Comparison of ENCODE assay signal across 12 cellular contexts in the genomic region with DNA sequence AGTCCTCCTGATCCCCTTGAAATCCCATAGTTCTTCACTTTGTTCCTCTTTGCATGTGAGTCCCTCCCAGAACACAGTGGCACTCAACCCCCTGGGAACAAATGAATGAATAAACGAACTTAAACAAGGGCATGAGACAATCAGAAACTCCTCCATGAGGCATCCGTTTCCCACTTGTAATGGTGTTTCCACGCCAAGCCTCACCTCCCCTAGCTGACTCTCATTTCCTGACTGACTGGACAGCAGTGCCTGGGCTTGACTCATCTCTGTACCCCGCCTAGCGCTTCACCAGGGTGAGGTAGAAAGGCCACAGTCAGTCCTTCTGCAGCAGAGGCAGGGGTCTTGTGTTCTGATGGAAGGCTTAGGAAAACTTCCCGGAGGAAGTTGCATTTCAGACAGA. TPM values are rescaled to one million over a fixed set of nuclear protein-coding genes. Genes with fewer than 3 reads are reported as not detected.
DNase-seq lines count a peak whose midpoint lies in the region; ATAC-seq lines count a peak whose summit lies in the region.
"Had no signal": no experiment of that assay in that cellular context is flagged by ENCODE, and none has a peak within 500 bp of the region (broad histone marks: within the 10 kb centered on the region; RNA-seq: fewer than 3 reads in every experiment).

No MANE protein-coding gene starts in this region.

- peaks cover 18% of the 10 kb centered on the region for H3K4me1 Mint-ChIP-seq in activated naive CD8-positive, alpha-beta T cell treated with anti-CD3 and anti-CD28 coated beads, Interleukin-2, amount 50 U/mL, for 24 hours
- peaks cover 2% of the 10 kb centered on the region for H3K4me1 Mint-ChIP-seq in activated naive CD8-positive, alpha-beta T cell treated with anti-CD3 and anti-CD28 coated beads for 36 hours
- peaks cover 9% of the 10 kb centered on the region for H3K4me1 Mint-ChIP-seq in central memory CD8-positive, alpha-beta T cell
- H3K4me1 Mint-ChIP-seq in stimulated activated effector memory CD8-positive, alpha-beta T cell treated with anti-CD3 and anti-CD28 coated beads, Interleukin-12 subunit alpha, Interleukin-12 subunit beta, amount 100 ng/mL, for 72 hours, result peaks cover 22% of the 10 kb centered on the region

- no peaks in the 10 kb centered on the region for H3K27me3 Mint-ChIP-seq in activated naive CD8-positive, alpha-beta T cell treated with anti-CD3 and anti-CD28 coated beads, Interleukin-2, amount 50 U/mL, for 24 hours
- no peaks in the 10 kb centered on the region for H3K27me3 Mint-ChIP-seq in activated naive CD8-positive, alpha-beta T cell treated with anti-CD3 and anti-CD28 coated beads for 36 hours
- no peaks in the 10 kb centered on the region for H3K27me3 Mint-ChIP-seq in central memory CD8-positive, alpha-beta T cell
- H3K27me3 Mint-ChIP-seq: B cell had no signal

- H3K9me3 Mint-ChIP-seq in activated naive CD8-positive, alpha-beta T cell treated with anti-CD3 and anti-CD28 coated beads, Interleukin-2, amount 50 U/mL, for 24 hours, result no peaks in the 10 kb centered on the region
- no peaks in the 10 kb centered on the region for H3K9me3 Mint-ChIP-seq in activated naive CD8-positive, alpha-beta T cell treated with anti-CD3 and anti-CD28 coated beads for 36 hours
- H3K9me3 Mint-ChIP-seq in central memory CD8-positive, alpha-beta T cell, result no peaks in the 10 kb centered on the region
- H3K9me3 Mint-ChIP-seq in stimulated activated effector memory CD8-positive, alpha-beta T cell treated with anti-CD3 and anti-CD28 coated beads, Interleukin-12 subunit alpha, Interleukin-12 subunit beta, amount 100 ng/mL, for 72 hours, result no peaks in the 10 kb centered on the region

- H3K27ac Mint-ChIP-seq in activated naive CD8-positive, alpha-beta T cell treated with anti-CD3 and anti-CD28 coated beads, Interleukin-2, amount 50 U/mL, for 24 hours, result peak overlapping the region; percentile 77
- H3K27ac Mint-ChIP-seq in activated naive CD8-positive, alpha-beta T cell treated with anti-CD3 and anti-CD28 coated beads for 36 hours, result no peak overlapping the region
- peak overlapping the region; percentile 79 for H3K27ac Mint-ChIP-seq in central memory CD8-positive, alpha-beta T cell (ENCODE audit: low read depth)
- H3K27ac Mint-ChIP-seq in stimulated activated effector memory CD8-positive, alpha-beta T cell treated with anti-CD3 and anti-CD28 coated beads, Interleukin-12 subunit alpha, Interleukin-12 subunit beta, amount 100 ng/mL, for 72 hours, result peak overlapping the region; percentile 89

- no peak for DNase-seq in activated naive CD8-positive, alpha-beta T cell treated with anti-CD3 and anti-CD28 coated beads, Interleukin-2, amount 50 U/mL, for 24 hours
- DNase-seq in activated naive CD8-positive, alpha-beta T cell treated with anti-CD3 and anti-CD28 coated beads for 36 hours, result no peak
- DNase-seq in MV-4-11 (lab: John Stamatoyannopoulos, UW) (peak; percentile 24), RPMI8226 (no peak), medulla oblongata (ENCODE audit: extremely low spot score) (no peak)
- DNase-seq in central memory CD8-positive, alpha-beta T cell (ENCODE audit: low spot score in 2 of 2), result no peak
- peak; percentile 27 to 76 for DNase-seq in stimulated activated effector memory CD8-positive, alpha-beta T cell treated with anti-CD3 and anti-CD28 coated beads, Interleukin-12 subunit alpha, Interleukin-12 subunit beta, amount 100 ng/mL, for 72 hours (ENCODE audit: low spot score in 2 of 2)
- DNase-seq: activated gamma-delta T cell treated with Interleukin-2 at 50 U/mL for 16 hours, GDM1, NCI-H1417 had no signal

- no peak overlapping the region for H3K4me3 Mint-ChIP-seq in activated naive CD8-positive, alpha-beta T cell treated with anti-CD3 and anti-CD28 coated beads, Interleukin-2, amount 50 U/mL, for 24 hours
- H3K4me3 Mint-ChIP-seq in activated naive CD8-positive, alpha-beta T cell treated with anti-CD3 and anti-CD28 coated beads for 36 hours, result no peak overlapping the region
- H3K4me3 Mint-ChIP-seq in central memory CD8-positive, alpha-beta T cell, result no peak overlapping the region
- H3K4me3 Mint-ChIP-seq in stimulated activated effector memory CD8-positive, alpha-beta T cell treated with anti-CD3 and anti-CD28 coated beads, Interleukin-12 subunit alpha, Interleukin-12 subunit beta, amount 100 ng/mL, for 72 hours, result peak overlapping the region; percentile 28
- H3K4me3 Mint-ChIP-seq: B cell had no signal

- peak; percentile 84 for ATAC-seq in activated naive CD8-positive, alpha-beta T cell treated with anti-CD3 and anti-CD28 coated beads, Interleukin-2, amount 50 U/mL, for 24 hours
- no peak for ATAC-seq in central memory CD8-positive, alpha-beta T cell (replicated peaks; ENCODE audit: extremely low read depth, poor library complexity, severe bottlenecking)
- ATAC-seq in stimulated activated effector memory CD8-positive, alpha-beta T cell treated with anti-CD3 and anti-CD28 coated beads, Interleukin-12 subunit alpha, Interleukin-12 subunit beta, amount 100 ng/mL, for 72 hours, result peak; percentile 98
- no peak for ATAC-seq in HG02981 (IDR thresholded peaks at IDR 0.05; ENCODE audit: unreplicated experiment)

- H3K36me3 Mint-ChIP-seq in activated naive CD8-positive, alpha-beta T cell treated with anti-CD3 and anti-CD28 coated beads, Interleukin-2, amount 50 U/mL, for 24 hours (ENCODE audit: low read depth), result peaks cover 35% of the 10 kb centered on the region
- H3K36me3 Mint-ChIP-seq in activated naive CD8-positive, alpha-beta T cell treated with anti-CD3 and anti-CD28 coated beads for 36 hours, result peaks cover 19% of the 10 kb centered on the region
- H3K36me3 Mint-ChIP-seq in central memory CD8-positive, alpha-beta T cell (ENCODE audit: insufficient read depth), result peaks cover 9% of the 10 kb centered on the region
- H3K36me3 Mint-ChIP-seq in stimulated activated effector memory CD8-positive, alpha-beta T cell treated with anti-CD3 and anti-CD28 coated beads, Interleukin-12 subunit alpha, Interleukin-12 subunit beta, amount 100 ng/mL, for 72 hours, result peaks cover 55% of the 10 kb centered on the region

RNA-seq across cellular contexts. Expression of gene KIF1C, which starts 14.2 kb away (rescaled TPM):
- total RNA-seq in activated naive CD8-positive, alpha-beta T cell treated with anti-CD3 and anti-CD28 coated beads for 36 hours, result 10 to 100 TPM; 49.9 to 51.1 TPM

RNA-seq across cellular contexts. Expression of gene INCA1, which starts 14.6 kb away (rescaled TPM):
- total RNA-seq in activated naive CD8-positive, alpha-beta T cell treated with anti-CD3 and anti-CD28 coated beads for 36 hours, result under 1 TPM; 0.29 to 0.36 TPM

RNA-seq across cellular contexts. Expression of gene SLC52A1, which starts 23.3 kb away (rescaled TPM):
- total RNA-seq in activated naive CD8-positive, alpha-beta T cell treated with anti-CD3 and anti-CD28 coated beads for 36 hours, result not detected
- total RNA-seq: B cell had no signal

RNA-seq across cellular contexts. Expression of gene CAMTA2, which starts 24.5 kb away (rescaled TPM):
- 100 to 1,000 TPM; 107 to 108 TPM for total RNA-seq in activated naive CD8-positive, alpha-beta T cell treated with anti-CD3 and anti-CD28 coated beads for 36 hours

RNA-seq across cellular contexts. Expression of gene SPAG7, which starts 44.3 kb away (rescaled TPM):
- 10 to 100 TPM; 62.2 to 63.6 TPM for total RNA-seq in activated naive CD8-positive, alpha-beta T cell treated with anti-CD3 and anti-CD28 coated beads for 36 hours

Comparison
In these comparisons a context has a peak if more than half of its experiments do, and no peak if none do; other contexts are left out.
1. ATAC-seq: peak in activated naive CD8-positive, alpha-beta T cell treated with anti-CD3 and anti-CD28 coated beads, Interleukin-2, amount 50 U/mL, for 24 hours (single experiment) and stimulated activated effector memory CD8-positive, alpha-beta T cell treated with anti-CD3 and anti-CD28 coated beads, Interleukin-12 subunit alpha, Interleukin-12 subunit beta, amount 100 ng/mL, for 72 hours (single experiment); none in central memory CD8-positive, alpha-beta T cell (single experiment) and HG02981 (single experiment).
2. DNase-seq: peak in MV-4-11 (single experiment) and stimulated activated effector memory CD8-positive, alpha-beta T cell treated with anti-CD3 and anti-CD28 coated beads, Interleukin-12 subunit alpha, Interleukin-12 subunit beta, amount 100 ng/mL, for 72 hours (2 of 2); none in activated naive CD8-positive, alpha-beta T cell treated with anti-CD3 and anti-CD28 coated beads, Interleukin-2, amount 50 U/mL, for 24 hours (single experiment), activated naive CD8-positive, alpha-beta T cell treated with anti-CD3 and anti-CD28 coated beads for 36 hours (single experiment), central memory CD8-positive, alpha-beta T cell (0 of 2), RPMI8226 (single experiment) and medulla oblongata (single experiment).